Comparison of ENCODE assay signal across 8 cellular contexts in the genomic region with DNA sequence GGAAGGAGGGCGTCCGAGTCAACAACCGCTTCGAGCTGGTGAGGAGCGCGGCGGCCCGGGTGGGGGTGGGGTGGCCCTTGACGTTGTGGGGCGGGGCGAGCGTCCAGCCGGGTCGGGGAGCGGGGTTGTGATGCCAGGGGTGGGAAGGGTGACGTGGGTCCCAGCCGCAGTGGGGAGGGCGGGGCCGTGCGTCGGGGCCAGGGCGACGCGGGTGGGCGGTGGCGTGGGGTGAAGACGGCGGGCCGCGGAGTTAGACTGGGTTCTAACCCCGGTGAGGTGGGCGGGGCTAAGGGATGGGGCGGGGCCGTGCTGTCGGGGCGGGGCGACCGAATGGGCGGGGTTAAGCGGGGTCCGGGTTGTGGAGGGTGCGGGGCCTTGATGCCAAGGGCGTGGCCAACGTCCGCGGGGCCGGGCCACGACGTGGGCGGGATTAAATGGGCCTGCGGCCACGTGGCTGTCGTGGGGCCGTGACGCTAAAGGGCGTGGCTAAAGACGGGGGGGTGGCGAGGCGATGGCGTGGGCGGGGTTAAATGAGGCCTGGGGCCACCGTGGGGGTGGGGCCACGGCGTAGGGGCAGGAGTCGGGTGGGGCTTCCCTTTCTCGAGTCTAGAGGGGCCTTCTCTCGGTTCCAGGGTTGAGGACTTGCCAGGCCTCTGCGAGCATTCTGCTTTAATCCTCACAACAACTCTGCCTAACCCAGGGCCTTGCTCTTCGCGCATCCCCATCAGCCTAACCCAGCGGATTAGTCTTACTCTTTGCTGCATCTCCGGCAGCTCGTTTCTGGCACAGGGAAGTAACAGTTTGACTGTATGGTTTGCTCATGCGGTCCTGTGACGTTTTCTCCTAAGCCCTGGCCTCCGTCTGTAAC. TPM values are rescaled to one million over a fixed set of nuclear protein-coding genes. Genes with fewer than 3 reads are reported as not detected.
DNase-seq lines count a peak whose midpoint lies in the region; ATAC-seq and TF ChIP-seq lines count a peak whose summit lies in the region.

No MANE protein-coding gene starts in this region.

- peak; percentile 4 to 81 for TF ChIP-seq EP300 in tibial nerve (IDR thresholded peaks at IDR 0.05)

- H3K4me3 ChIP-seq in heart right ventricle (peak overlapping the region; percentile 61 to 90 (median 83)), tibial nerve (peak overlapping the region; percentile 83 to 99 (median 94))

- DNase-seq in GM10248 (ENCODE audit: extremely low spot score) (peak; percentile 98), NCI-H1436 (lab: John Stamatoyannopoulos, UW) (peak; percentile 94), T-helper 1 cell (peak; percentile 91 to 94 (median 93)), amniotic epithelial cell (ENCODE audit: low read depth) (peak; percentile 88), heart right ventricle (peak; percentile 95 to 97), pons (ENCODE audit: low spot score) (peak; percentile 94), tibial nerve (ENCODE audit: low spot score in 2 of 2) (peak; percentile 94 to 95)

- 2 to 5% methylated on average over 65 to 75 of the region's 76 CpGs for WGBS in heart right ventricle, 2 donors
- 1% methylated on average over 67 to 69 of the region's 76 CpGs for WGBS in tibial nerve, 2 donors

- H3K4me1 ChIP-seq in heart right ventricle (peaks cover 3 to 29% (median 18%) of the 10 kb centered on the region in 9 donors), tibial nerve (peaks cover 0 to 30% (median 11%) of the 10 kb centered on the region in 4 donors)

- intact Hi-C loops in heart right ventricle (cut with DNase I): loop anchor here in 2 of 10 donors (5.0 to 10.0 kb wide), 2 partner anchors 172 to 219 kb away; a partner anchor contains a TSS

- peaks cover 0 to 44% (median 14%) of the 10 kb centered on the region in 9 donors for H3K36me3 ChIP-seq in heart right ventricle
- H3K36me3 ChIP-seq in tibial nerve: peaks cover 0 to 38% (median 0%) of the 10 kb centered on the region in 3 donors

- peak; percentile 76 for ATAC-seq in HG02798 (IDR thresholded peaks at IDR 0.05; ENCODE audit: poor library complexity, unreplicated experiment)
- peak; percentile 92 to 95 (median 94) for ATAC-seq in heart right ventricle

- peak overlapping the region; percentile 98 to 100 (median 99) for H3K27ac ChIP-seq in heart right ventricle
- H3K27ac ChIP-seq in tibial nerve: peak overlapping the region; percentile 99 to 100 (median 100)

- TF ChIP-seq CTCF in GM10248 (IDR thresholded peaks at IDR 0.05; ENCODE audit: control extremely low read depth, extremely low read depth, low read depth, missing control alignments) (no peak), heart right ventricle (IDR thresholded peaks at IDR 0.05) (no peak), tibial nerve (IDR thresholded peaks at IDR 0.05) (no peak)

- no peaks in the 10 kb centered on the region for H3K27me3 ChIP-seq in heart right ventricle
- H3K27me3 ChIP-seq in tibial nerve: no peaks in the 10 kb centered on the region

- CTCF ChIA-PET in GM10248 (lab: Yijun Ruan, JAX): interaction anchor here (1.0 to 7.6 kb wide), 5 partner anchors 13 to 173 kb away, joined by 3 to 67 read pairs (median 8); no protein-coding TSS in a partner anchor

- POLR2A ChIA-PET in GM10248 (lab: Yijun Ruan, JAX): interaction anchor here (0.6 to 1.8 kb wide), 5 partner anchors 11 to 366 kb away, joined by 3 to 10 read pairs (median 4); a partner anchor contains a TSS

- no peak for TF ChIP-seq POLR2A in tibial nerve (IDR thresholded peaks at IDR 0.05)

- H3K9me3 ChIP-seq in heart right ventricle: no peaks in the 10 kb centered on the region
- H3K9me3 ChIP-seq in tibial nerve: no peaks in the 10 kb centered on the region

RNA-seq across cellular contexts. Expression of a gene that starts 0.7 kb away (rescaled TPM):
- total RNA-seq in heart right ventricle (100 to 1,000 TPM in 3 of 10 donors, 10 to 100 TPM in 7; 77.5 to 112 (median 94.8) TPM), tibial nerve (100 to 1,000 TPM; 181 to 350 (median 290) TPM)
- 100 to 1,000 TPM in 1 of 2 donors, 10 to 100 TPM in 1; 88.3 to 101 TPM for polyA plus RNA-seq in heart right ventricle

RNA-seq across cellular contexts. Expression of a gene that starts 44.6 kb away (rescaled TPM):
- 1 to 10 TPM in 6 of 10 donors, under 1 TPM in 4; 0.64 to 2.0 (median 1.3) TPM for total RNA-seq in heart right ventricle
- polyA plus RNA-seq in heart right ventricle: 1 to 10 TPM; 1.6 to 4.5 TPM
- total RNA-seq in tibial nerve: 10 to 100 TPM in 1 of 4 donors, 1 to 10 TPM in 3; 3.3 to 15.7 (median 6.9) TPM

RNA-seq across cellular contexts. Expression of a gene that starts 45.8 kb away (rescaled TPM):
- total RNA-seq in heart right ventricle (1 to 10 TPM in 6 of 10 donors, under 1 TPM in 4; 0.46 to 1.9 (median 1.2) TPM), tibial nerve (1 to 10 TPM in 3 of 4 donors, not detected in 1; 1.1 to 7.2 (median 3.1) TPM)
- 1 to 10 TPM in 1 of 2 donors, under 1 TPM in 1; 0.52 to 1.5 TPM for polyA plus RNA-seq in heart right ventricle

RNA-seq across cellular contexts. Expression of a gene that starts 49.1 kb away (rescaled TPM):
- total RNA-seq in heart right ventricle (1 to 10 TPM in 5 of 10 donors, under 1 TPM in 5; 0.53 to 7.6 (median 0.96) TPM), tibial nerve (10 to 100 TPM in 1 of 4 donors, 1 to 10 TPM in 1, under 1 TPM in 1, not detected in 1; 0.59 to 12.0 (median 3.5) TPM)
- 10 to 100 TPM in 1 of 2 donors, under 1 TPM in 1; 0.59 to 10.6 TPM for polyA plus RNA-seq in heart right ventricle

RNA-seq across cellular contexts. Expression of a gene that starts 57.6 kb away (rescaled TPM):
- total RNA-seq in heart right ventricle (100 to 1,000 TPM in 1 of 10 donors, 1 to 10 TPM in 9; 1.0 to 101 (median 2.0) TPM), tibial nerve (1 to 10 TPM in 3 of 4 donors, under 1 TPM in 1; 0.98 to 7.8 (median 1.6) TPM)
- 1 to 10 TPM; 2.8 to 4.0 TPM for polyA plus RNA-seq in heart right ventricle

Comparison
In these comparisons a context has a peak if more than half of its experiments do, and no peak if none do; other contexts are left out.
1. Peak in every context shown above with its lines: DNase-seq, ATAC-seq, H3K4me3 ChIP-seq and H3K27ac ChIP-seq.